1 cellular context compared by ENCODE assay signal in the genomic region with DNA sequence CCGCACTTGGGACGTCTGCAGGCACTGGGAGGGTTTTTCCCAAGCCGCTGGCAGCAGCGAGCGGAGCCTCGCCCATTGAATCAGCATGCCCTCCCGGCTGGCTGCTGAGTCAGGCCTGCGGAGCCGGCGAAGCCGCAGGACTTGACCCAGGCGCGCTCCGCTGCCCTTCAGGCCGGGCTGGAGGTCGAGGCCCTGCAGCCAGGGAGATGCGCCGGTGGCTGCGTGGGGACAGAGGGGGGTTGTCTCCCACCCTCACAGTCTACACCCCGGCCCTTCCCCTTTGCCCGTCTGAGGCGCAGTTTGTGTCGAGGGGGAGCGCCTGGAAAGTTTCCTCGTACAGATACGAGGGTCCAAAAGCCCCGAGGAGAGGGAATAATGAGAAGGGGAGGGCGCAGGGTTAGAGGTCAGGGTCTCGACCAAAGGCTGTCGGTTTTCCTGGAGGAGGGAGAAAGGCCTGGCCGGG.
TF ChIP-seq lines count a peak whose summit lies in the region.

No MANE protein-coding gene starts in this region.

TF ChIP-seq in HepG2, 621 proteins besides CTCF, POLR2A, EP300 and RAD21 (continued from another document and continues in another):
- peak; percentile 77; the same call in 1 of the 2 replicates for TF ChIP-seq ZNF441 (CRISPR knock-in tag; IDR thresholded peaks at IDR 0.05; ENCODE audit: borderline replicate concordance)
- TF ChIP-seq ZNF501 (CRISPR knock-in tag; IDR thresholded peaks at IDR 0.05), result peak; percentile 77; the same call in 1 of the 2 replicates
- TF ChIP-seq YEATS2 (CRISPR knock-in tag; IDR thresholded peaks at IDR 0.05; ENCODE audit: borderline replicate concordance), result 0 out of 2 replicates have a peak, but pooled peaks have one; percentile 21
- no peak for TF ChIP-seq FOXO1 (CRISPR knock-in tag; IDR thresholded peaks at IDR 0.05)
- TF ChIP-seq ZNF382 (CRISPR knock-in tag; IDR thresholded peaks at IDR 0.05; ENCODE audit: borderline replicate concordance), result no peak
- TF ChIP-seq STAG1 (CRISPR knock-in tag; IDR thresholded peaks at IDR 0.05), result no peak
- peak in 1 of 2 experiments; percentile 80; a peak in 2 of 4 replicates for TF ChIP-seq NR2F1 (CRISPR knock-in tag; IDR thresholded peaks at IDR 0.05)
- TF ChIP-seq KDM2A (CRISPR knock-in tag; IDR thresholded peaks at IDR 0.05; ENCODE audit: borderline replicate concordance, low read depth), result peak; percentile 67
- TF ChIP-seq NR2F6 (IDR thresholded peaks at IDR 0.05), result peak; percentile 68; the same call in 1 of the 2 replicates
- peak; percentile 18; the same call in 1 of the 2 replicates for TF ChIP-seq NR2F6 (CRISPR knock-in tag; IDR thresholded peaks at IDR 0.05)
- TF ChIP-seq, protein P1, sequence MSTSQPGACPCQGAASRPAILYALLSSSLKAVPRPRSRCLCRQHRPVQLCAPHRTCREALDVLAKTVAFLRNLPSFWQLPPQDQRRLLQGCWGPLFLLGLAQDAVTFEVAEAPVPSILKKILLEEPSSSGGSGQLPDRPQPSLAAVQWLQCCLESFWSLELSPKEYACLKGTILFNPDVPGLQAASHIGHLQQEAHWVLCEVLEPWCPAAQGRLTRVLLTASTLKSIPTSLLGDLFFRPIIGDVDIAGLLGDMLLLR (CRISPR knock-in tag; IDR thresholded peaks at IDR 0.05), result 0 out of 2 replicates have a peak, but pooled peaks have one; percentile 52
- TF ChIP-seq NR2C2 (CRISPR knock-in tag; IDR thresholded peaks at IDR 0.05; ENCODE audit: borderline replicate concordance), result peak; percentile 66
- TF ChIP-seq KMT2A (CRISPR knock-in tag; IDR thresholded peaks at IDR 0.05), result 0 out of 2 replicates have a peak, but pooled peaks have one; percentile 36
- TF ChIP-seq, protein P2, sequence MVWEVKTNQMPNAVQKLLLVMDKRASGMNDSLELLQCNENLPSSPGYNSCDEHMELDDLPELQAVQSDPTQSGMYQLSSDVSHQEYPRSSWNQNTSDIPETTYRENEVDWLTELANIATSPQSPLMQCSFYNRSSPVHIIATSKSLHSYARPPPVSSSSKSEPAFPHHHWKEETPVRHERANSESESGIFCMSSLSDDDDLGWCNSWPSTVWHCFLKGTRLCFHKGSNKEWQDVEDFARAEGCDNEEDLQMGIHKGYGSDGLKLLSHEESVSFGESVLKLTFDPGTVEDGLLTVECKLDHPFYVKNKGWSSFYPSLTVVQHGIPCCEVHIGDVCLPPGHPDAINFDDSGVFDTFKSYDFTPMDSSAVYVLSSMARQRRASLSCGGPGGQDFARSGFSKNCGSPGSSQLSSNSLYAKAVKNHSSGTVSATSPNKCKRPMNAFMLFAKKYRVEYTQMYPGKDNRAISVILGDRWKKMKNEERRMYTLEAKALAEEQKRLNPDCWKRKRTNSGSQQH (CRISPR knock-in tag; IDR thresholded peaks at IDR 0.05; ENCODE audit: low read depth), result 0 out of 2 replicates have a peak, but pooled peaks have one; percentile 36
- TF ChIP-seq ZNF12 (CRISPR knock-in tag; IDR thresholded peaks at IDR 0.05), result 0 out of 2 replicates have a peak, but pooled peaks have one; percentile 21
- TF ChIP-seq MXI1 (IDR thresholded peaks at IDR 0.05; ENCODE audit: borderline replicate concordance, low read depth, low read length), result peak; percentile 52; the same call in 1 of the 3 replicates
- peak; percentile 58; the same call in 1 of the 2 replicates for TF ChIP-seq PHF20 (CRISPR knock-in tag; IDR thresholded peaks at IDR 0.05)
- TF ChIP-seq, protein P3, sequence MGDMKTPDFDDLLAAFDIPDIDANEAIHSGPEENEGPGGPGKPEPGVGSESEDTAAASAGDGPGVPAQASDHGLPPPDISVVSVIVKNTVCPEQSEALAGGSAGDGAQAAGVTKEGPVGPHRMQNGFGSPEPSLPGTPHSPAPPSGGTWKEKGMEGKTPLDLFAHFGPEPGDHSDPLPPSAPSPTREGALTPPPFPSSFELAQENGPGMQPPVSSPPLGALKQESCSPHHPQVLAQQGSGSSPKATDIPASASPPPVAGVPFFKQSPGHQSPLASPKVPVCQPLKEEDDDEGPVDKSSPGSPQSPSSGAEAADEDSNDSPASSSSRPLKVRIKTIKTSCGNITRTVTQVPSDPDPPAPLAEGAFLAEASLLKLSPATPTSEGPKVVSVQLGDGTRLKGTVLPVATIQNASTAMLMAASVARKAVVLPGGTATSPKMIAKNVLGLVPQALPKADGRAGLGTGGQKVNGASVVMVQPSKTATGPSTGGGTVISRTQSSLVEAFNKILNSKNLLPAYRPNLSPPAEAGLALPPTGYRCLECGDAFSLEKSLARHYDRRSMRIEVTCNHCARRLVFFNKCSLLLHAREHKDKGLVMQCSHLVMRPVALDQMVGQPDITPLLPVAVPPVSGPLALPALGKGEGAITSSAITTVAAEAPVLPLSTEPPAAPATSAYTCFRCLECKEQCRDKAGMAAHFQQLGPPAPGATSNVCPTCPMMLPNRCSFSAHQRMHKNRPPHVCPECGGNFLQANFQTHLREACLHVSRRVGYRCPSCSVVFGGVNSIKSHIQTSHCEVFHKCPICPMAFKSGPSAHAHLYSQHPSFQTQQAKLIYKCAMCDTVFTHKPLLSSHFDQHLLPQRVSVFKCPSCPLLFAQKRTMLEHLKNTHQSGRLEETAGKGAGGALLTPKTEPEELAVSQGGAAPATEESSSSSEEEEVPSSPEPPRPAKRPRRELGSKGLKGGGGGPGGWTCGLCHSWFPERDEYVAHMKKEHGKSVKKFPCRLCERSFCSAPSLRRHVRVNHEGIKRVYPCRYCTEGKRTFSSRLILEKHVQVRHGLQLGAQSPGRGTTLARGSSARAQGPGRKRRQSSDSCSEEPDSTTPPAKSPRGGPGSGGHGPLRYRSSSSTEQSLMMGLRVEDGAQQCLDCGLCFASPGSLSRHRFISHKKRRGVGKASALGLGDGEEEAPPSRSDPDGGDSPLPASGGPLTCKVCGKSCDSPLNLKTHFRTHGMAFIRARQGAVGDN (CRISPR knock-in tag; IDR thresholded peaks at IDR 0.05), result peak; percentile 88
- 0 out of 2 replicates have a peak, but pooled peaks have one; percentile 52 for TF ChIP-seq PHF21A (CRISPR knock-in tag; IDR thresholded peaks at IDR 0.05)
- no peak for TF ChIP-seq ZNF343 (CRISPR knock-in tag; IDR thresholded peaks at IDR 0.05)
- TF ChIP-seq MAFF (IDR thresholded peaks at IDR 0.05; ENCODE audit: low read depth, low read length), result peak; percentile 69; the same call in 1 of the 2 replicates
- TF ChIP-seq SOX6 (IDR thresholded peaks at IDR 0.05), result no peak
- peak; percentile 10 for TF ChIP-seq SOX6 (CRISPR knock-in tag; IDR thresholded peaks at IDR 0.05)
- TF ChIP-seq NR2F2 (IDR thresholded peaks at IDR 0.05; ENCODE audit: borderline replicate concordance, low read depth), result 0 out of 2 replicates have a peak, but pooled peaks have one; percentile 18
- TF ChIP-seq ZNF761 (CRISPR knock-in tag; conservative IDR thresholded peaks at IDR 0.05), result no peak
- TF ChIP-seq ZNF879 (CRISPR knock-in tag; IDR thresholded peaks at IDR 0.05), result 0 out of 2 replicates have a peak, but pooled peaks have one; percentile 43
- peak; percentile 81 for TF ChIP-seq ESRRA (CRISPR knock-in tag; IDR thresholded peaks at IDR 0.05; ENCODE audit: low read depth)
- no peak for TF ChIP-seq ZNF569 (CRISPR knock-in tag; IDR thresholded peaks at IDR 0.05; ENCODE audit: borderline replicate concordance)
- TF ChIP-seq, protein P4, sequence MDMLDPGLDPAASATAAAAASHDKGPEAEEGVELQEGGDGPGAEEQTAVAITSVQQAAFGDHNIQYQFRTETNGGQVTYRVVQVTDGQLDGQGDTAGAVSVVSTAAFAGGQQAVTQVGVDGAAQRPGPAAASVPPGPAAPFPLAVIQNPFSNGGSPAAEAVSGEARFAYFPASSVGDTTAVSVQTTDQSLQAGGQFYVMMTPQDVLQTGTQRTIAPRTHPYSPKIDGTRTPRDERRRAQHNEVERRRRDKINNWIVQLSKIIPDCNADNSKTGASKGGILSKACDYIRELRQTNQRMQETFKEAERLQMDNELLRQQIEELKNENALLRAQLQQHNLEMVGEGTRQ (IDR thresholded peaks at IDR 0.05; ENCODE audit: low read depth, low read length), result no peak
- TF ChIP-seq, protein P4 (CRISPR knock-in tag; IDR thresholded peaks at IDR 0.05; ENCODE audit: borderline replicate concordance), result no peak
- TF ChIP-seq ARHGAP35 (CRISPR knock-in tag; IDR thresholded peaks at IDR 0.05; ENCODE audit: borderline replicate concordance), result peak; percentile 57; the same call in 1 of the 2 replicates
- TF ChIP-seq FOXC1 (CRISPR knock-in tag; IDR thresholded peaks at IDR 0.05; ENCODE audit: borderline replicate concordance), result peak; percentile 55
- TF ChIP-seq KDM4B (CRISPR knock-in tag; IDR thresholded peaks at IDR 0.05), result 0 out of 2 replicates have a peak, but pooled peaks have one; percentile 29
- TF ChIP-seq, protein P5, sequence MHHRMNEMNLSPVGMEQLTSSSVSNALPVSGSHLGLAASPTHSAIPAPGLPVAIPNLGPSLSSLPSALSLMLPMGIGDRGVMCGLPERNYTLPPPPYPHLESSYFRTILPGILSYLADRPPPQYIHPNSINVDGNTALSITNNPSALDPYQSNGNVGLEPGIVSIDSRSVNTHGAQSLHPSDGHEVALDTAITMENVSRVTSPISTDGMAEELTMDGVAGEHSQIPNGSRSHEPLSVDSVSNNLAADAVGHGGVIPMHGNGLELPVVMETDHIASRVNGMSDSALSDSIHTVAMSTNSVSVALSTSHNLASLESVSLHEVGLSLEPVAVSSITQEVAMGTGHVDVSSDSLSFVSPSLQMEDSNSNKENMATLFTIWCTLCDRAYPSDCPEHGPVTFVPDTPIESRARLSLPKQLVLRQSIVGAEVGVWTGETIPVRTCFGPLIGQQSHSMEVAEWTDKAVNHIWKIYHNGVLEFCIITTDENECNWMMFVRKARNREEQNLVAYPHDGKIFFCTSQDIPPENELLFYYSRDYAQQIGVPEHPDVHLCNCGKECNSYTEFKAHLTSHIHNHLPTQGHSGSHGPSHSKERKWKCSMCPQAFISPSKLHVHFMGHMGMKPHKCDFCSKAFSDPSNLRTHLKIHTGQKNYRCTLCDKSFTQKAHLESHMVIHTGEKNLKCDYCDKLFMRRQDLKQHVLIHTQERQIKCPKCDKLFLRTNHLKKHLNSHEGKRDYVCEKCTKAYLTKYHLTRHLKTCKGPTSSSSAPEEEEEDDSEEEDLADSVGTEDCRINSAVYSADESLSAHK (CRISPR knock-in tag; IDR thresholded peaks at IDR 0.05; ENCODE audit: borderline replicate concordance), result no peak
- TF ChIP-seq ZNF768 (CRISPR knock-in tag; IDR thresholded peaks at IDR 0.05), result peak; percentile 53; the same call in 1 of the 2 replicates
- TF ChIP-seq HNRNPLL (IDR thresholded peaks at IDR 0.05; ENCODE audit: low read depth, low read length, poor library complexity, severe bottlenecking), result peak; percentile 58
- peak; percentile 75; the same call in 1 of the 2 replicates for TF ChIP-seq ZFX (CRISPR knock-in tag; IDR thresholded peaks at IDR 0.05; ENCODE audit: low read depth)
- peak; percentile 82 for TF ChIP-seq AGO2 (optimal IDR thresholded peaks at IDR 0.05; ENCODE audit: low read depth, low read length)
- peak; percentile 63; the same call in 1 of the 2 replicates for TF ChIP-seq ZNF773 (CRISPR knock-in tag; IDR thresholded peaks at IDR 0.05; ENCODE audit: borderline replicate concordance)
- 0 out of 2 replicates have a peak, but pooled peaks have one; percentile 50 for TF ChIP-seq ZNF232 (CRISPR knock-in tag; IDR thresholded peaks at IDR 0.05; ENCODE audit: borderline replicate concordance)
- TF ChIP-seq, protein P6, sequence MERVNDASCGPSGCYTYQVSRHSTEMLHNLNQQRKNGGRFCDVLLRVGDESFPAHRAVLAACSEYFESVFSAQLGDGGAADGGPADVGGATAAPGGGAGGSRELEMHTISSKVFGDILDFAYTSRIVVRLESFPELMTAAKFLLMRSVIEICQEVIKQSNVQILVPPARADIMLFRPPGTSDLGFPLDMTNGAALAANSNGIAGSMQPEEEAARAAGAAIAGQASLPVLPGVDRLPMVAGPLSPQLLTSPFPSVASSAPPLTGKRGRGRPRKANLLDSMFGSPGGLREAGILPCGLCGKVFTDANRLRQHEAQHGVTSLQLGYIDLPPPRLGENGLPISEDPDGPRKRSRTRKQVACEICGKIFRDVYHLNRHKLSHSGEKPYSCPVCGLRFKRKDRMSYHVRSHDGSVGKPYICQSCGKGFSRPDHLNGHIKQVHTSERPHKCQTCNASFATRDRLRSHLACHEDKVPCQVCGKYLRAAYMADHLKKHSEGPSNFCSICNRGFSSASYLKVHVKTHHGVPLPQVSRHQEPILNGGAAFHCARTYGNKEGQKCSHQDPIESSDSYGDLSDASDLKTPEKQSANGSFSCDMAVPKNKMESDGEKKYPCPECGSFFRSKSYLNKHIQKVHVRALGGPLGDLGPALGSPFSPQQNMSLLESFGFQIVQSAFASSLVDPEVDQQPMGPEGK (CRISPR knock-in tag; IDR thresholded peaks at IDR 0.05), result peak; percentile 52
- peak; percentile 48; the same call in 1 of the 2 replicates for TF ChIP-seq SMAD1 (CRISPR knock-in tag; IDR thresholded peaks at IDR 0.05; ENCODE audit: borderline replicate concordance, low read depth)
- TF ChIP-seq KDM6A (CRISPR knock-in tag; IDR thresholded peaks at IDR 0.05; ENCODE audit: low read depth), result 0 out of 2 replicates have a peak, but pooled peaks have one; percentile 15
- TF ChIP-seq SAFB2 (CRISPR knock-in tag; IDR thresholded peaks at IDR 0.05; ENCODE audit: borderline replicate concordance, low read depth), result no peak
- TF ChIP-seq TP53 (CRISPR knock-in tag; conservative IDR thresholded peaks at IDR 0.05), result 0 out of 2 replicates have a peak, but pooled peaks have one; percentile 15
- TF ChIP-seq MED13 (CRISPR knock-in tag; IDR thresholded peaks at IDR 0.05), result peak; percentile 34; the same call in 1 of the 2 replicates
- TF ChIP-seq HNF4A (CRISPR knock-in tag; IDR thresholded peaks at IDR 0.05), result peak; percentile 37
- peak; percentile 79 for TF ChIP-seq SALL1 (CRISPR knock-in tag; IDR thresholded peaks at IDR 0.05)
- no peak for TF ChIP-seq ZKSCAN1 (IDR thresholded peaks at IDR 0.05; ENCODE audit: low read length)
- TF ChIP-seq, protein P7, sequence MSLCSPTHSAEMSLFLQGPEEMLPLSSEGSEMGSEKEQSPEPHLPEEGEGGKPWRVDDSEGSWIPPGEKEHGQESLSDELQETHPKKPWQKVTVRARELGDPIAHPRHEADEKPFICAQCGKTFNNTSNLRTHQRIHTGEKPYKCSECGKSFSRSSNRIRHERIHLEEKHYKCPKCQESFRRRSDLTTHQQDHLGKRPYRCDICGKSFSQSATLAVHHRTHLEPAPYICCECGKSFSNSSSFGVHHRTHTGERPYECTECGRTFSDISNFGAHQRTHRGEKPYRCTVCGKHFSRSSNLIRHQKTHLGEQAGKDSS (CRISPR knock-in tag; IDR thresholded peaks at IDR 0.05; ENCODE audit: borderline replicate concordance, low read depth), result peak; percentile 9; the same call in 1 of the 2 replicates
